In the genomic region with DNA sequence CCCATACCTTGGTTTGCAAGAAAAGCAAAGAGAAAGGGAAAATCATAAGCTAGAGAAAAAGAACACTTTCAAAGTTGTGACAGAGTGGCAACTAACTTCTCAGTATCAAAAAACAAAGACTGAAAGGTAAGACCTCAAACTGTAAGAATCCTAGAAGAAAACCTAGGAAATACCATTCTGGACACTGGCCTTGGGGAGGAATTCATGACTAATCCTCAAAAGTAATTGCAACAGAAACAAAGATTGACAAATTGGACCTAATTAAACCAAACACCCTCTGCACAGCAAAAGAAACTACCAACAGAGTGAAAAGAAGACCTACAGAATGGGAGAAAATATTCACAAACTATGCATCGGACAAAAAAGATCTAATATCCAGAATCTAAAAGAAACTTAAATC, we compare ENCODE assay signal across 18 cellular contexts.
DNase-seq lines count a peak whose midpoint lies in the region; ATAC-seq and TF ChIP-seq lines count a peak whose summit lies in the region.
"Had no signal": no experiment of that assay in that cellular context is flagged by ENCODE, and none has a peak within 500 bp of the region (broad histone marks: within the 10 kb centered on the region; RNA-seq: fewer than 3 reads in every experiment).

No MANE protein-coding gene starts in this region.

- peaks cover 0 to 6% of the 10 kb centered on the region in 2 donors for H3K9me3 Mint-ChIP-seq in stimulated activated naive CD8-positive, alpha-beta T cell treated with anti-CD3 and anti-CD28 coated beads, Interleukin-15, amount 100 ng/mL, for 72 hours

- no peak overlapping the region for H2AFZ ChIP-seq in PC-9
- no peak overlapping the region for H2AFZ ChIP-seq in hepatocyte
- H2AFZ ChIP-seq: GM23248 had no signal

- no peaks in the 10 kb centered on the region for H3K27me3 ChIP-seq in PC-9 (ENCODE audit: insufficient read depth, low read depth)
- H3K27me3 ChIP-seq in hepatocyte: no peaks in the 10 kb centered on the region

- no peaks in the 10 kb centered on the region for H3K9me2 ChIP-seq in PC-9 (ENCODE audit: insufficient read depth)
- no peaks in the 10 kb centered on the region for H3K9me2 ChIP-seq in hepatocyte (replicated peaks; ENCODE audit: insufficient read depth)

- H3K9me3 ChIP-seq in PC-9 (ENCODE audit: insufficient read depth, low read depth) (peaks cover 14% of the 10 kb centered on the region), hepatocyte (ENCODE audit: low read depth) (no peaks in the 10 kb centered on the region)

- 100% methylated on average over 1 of the region's 1 CpG for WGBS in hepatocyte (ENCODE audit: low lambda C conversion rate, missing lambda C conversion rate)

- CTCF ChIA-PET in PC-9 (lab: Charles Lee): no interaction called here

- H3K27ac ChIP-seq in PC-9 (peak overlapping the region; percentile 37), hepatocyte (no peak overlapping the region)
- H3K27ac ChIP-seq: GM23248 had no signal

- POLR2A ChIA-PET in PC-9 (lab: Charles Lee; ENCODE audit: unreplicated experiment): no interaction called here

- intact Hi-C loops in PC-9 (cut with micrococcal nuclease; ENCODE audit: unreplicated experiment): no loop called here

- H4K20me1 ChIP-seq in PC-9 (ENCODE audit: insufficient read depth): no peaks in the 10 kb centered on the region
- H4K20me1 ChIP-seq in hepatocyte (ENCODE audit: insufficient read depth, poor library complexity, severe bottlenecking): no peaks in the 10 kb centered on the region

- H3K4me3 Mint-ChIP-seq in stimulated activated naive CD8-positive, alpha-beta T cell treated with anti-CD3 and anti-CD28 coated beads, Interleukin-15, amount 100 ng/mL, for 72 hours: no peak overlapping the region
- H3K4me3 Mint-ChIP-seq: CD4-positive, alpha-beta memory T cell had no signal

- H3K27me3 Mint-ChIP-seq in stimulated activated naive CD8-positive, alpha-beta T cell treated with anti-CD3 and anti-CD28 coated beads, Interleukin-15, amount 100 ng/mL, for 72 hours: peaks cover 65% of the 10 kb centered on the region

- H3K4me1 ChIP-seq in PC-9 (replicated peaks; ENCODE audit: insufficient read depth) (peaks cover 53% of the 10 kb centered on the region), hepatocyte (ENCODE audit: insufficient read depth) (no peaks in the 10 kb centered on the region)

- DNase-seq in HCEC 1CT (peak; percentile 52), PC-9 (peak in 1 of 2 experiments; percentile 43), choroid plexus epithelial cell (ENCODE audit: low read depth) (peak; percentile 61), hepatocyte (ENCODE audit: low spot score) (no peak), NCI-H1417 (lab: John Stamatoyannopoulos, UW) (no peak)
- DNase-seq in stimulated activated naive CD8-positive, alpha-beta T cell treated with anti-CD3 and anti-CD28 coated beads, Interleukin-15, Interleukin-2, amounts not matched to agents 100 U/mL and 50 U/mL, for 24 hours: no peak
- no peak for DNase-seq in stimulated activated naive CD8-positive, alpha-beta T cell treated with anti-CD3 and anti-CD28 coated beads, Interleukin-15, amount 100 ng/mL, for 72 hours
- DNase-seq: CD4-positive, alpha-beta memory T cell; DMS79 treated with DMSO at 0.1 percent for 48 hours; GF-D8; GM23248; NCI-H1436; NCI-H2029 treated with DMSO at 0.1 percent for 48 hours; NCI-H2171 treated with DMSO at 0.1 percent for 48 hours; NCI-H510A treated with DMSO at 0.1 percent for 48 hours; NCI-H82; SHP77 treated with DMSO at 0.1 percent for 48 hours had no signal

- H3K79me2 ChIP-seq in PC-9 (ENCODE audit: low read depth) (no peaks in the 10 kb centered on the region), hepatocyte (no peaks in the 10 kb centered on the region)

- TF ChIP-seq CTCF in PC-9 (conservative IDR thresholded peaks at IDR 0.05): no peak
- TF ChIP-seq CTCF in choroid plexus epithelial cell (conservative IDR thresholded peaks at IDR 0.05; ENCODE audit: low read depth, low read length): no peak
- no peak for TF ChIP-seq CTCF in hepatocyte (IDR thresholded peaks at IDR 0.05; ENCODE audit: poor library complexity)

- no peaks in the 10 kb centered on the region for H3K36me3 ChIP-seq in PC-9 (ENCODE audit: low read depth)
- H3K36me3 ChIP-seq in hepatocyte (replicated peaks; ENCODE audit: insufficient read depth, low read depth): no peaks in the 10 kb centered on the region

- peaks cover 29% of the 10 kb centered on the region for H3F3A ChIP-seq in PC-9 (ENCODE audit: insufficient read depth, low read depth)

- BruUV-seq in PC-9 (replicated peaks; lab: Mats Ljungman, UMichigan): no TSS peak

- no peak overlapping the region for H3K4me2 ChIP-seq in PC-9
- no peak overlapping the region for H3K4me2 ChIP-seq in hepatocyte

- H3K4me3 ChIP-seq in PC-9 (no peak overlapping the region), choroid plexus epithelial cell (ENCODE audit: low read depth, low read length) (no peak overlapping the region), hepatocyte (no peak overlapping the region)
- H3K4me3 ChIP-seq: GM23248, K562 had no signal

- peaks cover 21% of the 10 kb centered on the region for H3K4me1 Mint-ChIP-seq in stimulated activated naive CD8-positive, alpha-beta T cell treated with anti-CD3 and anti-CD28 coated beads, Interleukin-15, amount 100 ng/mL, for 72 hours

- no peak overlapping the region for H3K27ac Mint-ChIP-seq in stimulated activated naive CD8-positive, alpha-beta T cell treated with anti-CD3 and anti-CD28 coated beads, Interleukin-15, amount 100 ng/mL, for 72 hours
- H3K27ac Mint-ChIP-seq: CD4-positive, alpha-beta memory T cell had no signal

- ATAC-seq in stimulated activated naive CD8-positive, alpha-beta T cell treated with anti-CD3 and anti-CD28 coated beads, Interleukin-15, Interleukin-2, amounts not matched to agents 100 U/mL and 50 U/mL, for 24 hours: no peak
- no peak for ATAC-seq in stimulated activated naive CD8-positive, alpha-beta T cell treated with anti-CD3 and anti-CD28 coated beads, Interleukin-15, amount 100 ng/mL, for 72 hours
- ATAC-seq: K562 had no signal

Comparison
In these comparisons a context has a peak if more than half of its experiments do, and no peak if none do; other contexts are left out.
1. DNase-seq: peak in HCEC 1CT (single experiment) and choroid plexus epithelial cell (single experiment); none in hepatocyte (single experiment), stimulated activated naive CD8-positive, alpha-beta T cell treated with anti-CD3 and anti-CD28 coated beads, Interleukin-15, Interleukin-2, amounts not matched to agents 100 U/mL and 50 U/mL, for 24 hours (single experiment), NCI-H1417 (0 of 3) and stimulated activated naive CD8-positive, alpha-beta T cell treated with anti-CD3 and anti-CD28 coated beads, Interleukin-15, amount 100 ng/mL, for 72 hours (0 of 2).